8 cellular contexts compared by ENCODE assay signal in genomic region chr17:37700881-37701280, GRCh38. TPM values are rescaled to one million over a fixed set of nuclear protein-coding genes. Genes with fewer than 3 reads are reported as not detected.
"Had no signal": no experiment of that assay in that cellular context is flagged by ENCODE, and none has a peak within 500 bp of the region (broad histone marks: within the 10 kb centered on the region; RNA-seq: fewer than 3 reads in every experiment).

No MANE protein-coding gene starts in this region.

- DNase-seq: activated naive CD4-positive, alpha-beta T cell; amniotic stem cell; esophagus squamous epithelium; midbrain; occipital lobe had no signal

- H3K4me1 ChIP-seq: esophagus squamous epithelium had no signal

- H3K9me3 ChIP-seq: esophagus squamous epithelium had no signal

- H3K27ac ChIP-seq: esophagus squamous epithelium had no signal

- H3K36me3 ChIP-seq: esophagus squamous epithelium had no signal

- H3K4me3 ChIP-seq: esophagus squamous epithelium had no signal

RNA-seq across cellular contexts. Expression of gene HNF1B, which starts 44.0 kb away (rescaled TPM):
- total RNA-seq: dermis microvascular lymphatic vessel endothelial cell, esophagus squamous epithelium, lung microvascular endothelial cell, occipital lobe had no signal
- polyA plus RNA-seq: neural cell had no signal
